ENCODE assay signal across 10 cellular contexts in the genomic region with DNA sequence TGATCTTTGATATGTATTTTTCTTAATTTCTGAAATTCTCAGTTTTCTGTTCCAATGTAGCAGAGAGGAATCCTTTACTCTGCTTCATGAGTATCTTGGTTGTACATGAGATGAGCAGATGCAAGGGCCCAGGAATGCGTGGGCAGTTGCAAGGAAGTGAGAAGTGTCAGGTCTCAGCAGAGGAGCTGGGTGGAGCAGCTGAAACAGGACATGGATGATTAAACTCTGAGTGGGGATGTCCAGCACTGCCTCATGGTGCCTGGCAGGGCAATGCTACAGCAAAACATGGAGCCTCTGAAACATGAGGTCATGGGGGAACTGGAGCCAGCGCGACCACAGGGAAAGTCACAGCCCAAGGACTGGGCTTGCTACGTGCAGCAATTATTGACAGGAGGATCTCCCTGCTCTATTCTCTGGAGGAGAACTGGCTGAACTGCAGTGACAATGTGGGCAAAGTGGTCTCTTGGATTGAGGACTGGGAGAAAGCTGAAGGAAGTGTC. TPM values are rescaled to one million over a fixed set of nuclear protein-coding genes. Genes with fewer than 3 reads are reported as not detected.
DNase-seq lines count a peak whose midpoint lies in the region; ATAC-seq, FAIRE-seq and TF ChIP-seq lines count a peak whose summit lies in the region.
"Had no signal": no experiment of that assay in that cellular context is flagged by ENCODE, and none has a peak within 500 bp of the region (broad histone marks: within the 10 kb centered on the region; RNA-seq: fewer than 3 reads in every experiment).

No MANE protein-coding gene starts in this region.

- TF ChIP-seq POLR2A in GM12891 (IDR thresholded peaks at IDR 0.05; ENCODE audit: low read depth, low read length) (no peak), IMR-90 (IDR thresholded peaks at IDR 0.05; ENCODE audit: low read depth, low read length) (no peak)

- H4K8ac ChIP-seq in IMR-90 (ENCODE audit: low read depth in 2 of 2, low read length in 2 of 2), result peak overlapping the region in 1 of 2 experiments; percentile 43; a peak in 3 of 4 replicates

- no peak overlapping the region for H3K27ac Mint-ChIP-seq in osteocyte (ENCODE audit: unreplicated experiment)
- no peak overlapping the region for H3K27ac Mint-ChIP-seq in endodermal cell

- no peak overlapping the region for H3K4me3 Mint-ChIP-seq in osteocyte (ENCODE audit: unreplicated experiment)
- no peak overlapping the region for H3K4me3 Mint-ChIP-seq in endodermal cell

- DNase-seq in GM12891 (ENCODE audit: insufficient read length, low spot score) (peak; percentile 14), IMR-90 (peak; percentile 95), caudate nucleus (lab: John Stamatoyannopoulos, UW) (peak in 11 of 61 donors; percentile 8 to 43 (median 25)), osteocyte (ENCODE audit: extremely low spot score, unreplicated experiment) (peak; percentile 64), endodermal cell (no peak), NCI-H1930 (lab: John Stamatoyannopoulos, UW) (no peak)

- intact Hi-C loops in IMR-90 (cut with micrococcal nuclease), result no loop called here

- H3K4me3 ChIP-seq in IMR-90 (ENCODE audit: insufficient read depth, low read depth, low read length) (no peak overlapping the region), endodermal cell (ENCODE audit: low read length) (no peak overlapping the region)

- H3K27ac ChIP-seq in IMR-90 (ENCODE audit: insufficient read depth, low read length) (peak overlapping the region; percentile 32; the same call in 1 of the 2 replicates), caudate nucleus (ENCODE audit: low read depth, low read length) (peak overlapping the region; percentile 71), endodermal cell (ENCODE audit: low read depth, low read length) (no peak overlapping the region)

- H3K36me3 ChIP-seq in IMR-90 (ENCODE audit: control insufficient read depth, insufficient read depth, low read length), result no peaks in the 10 kb centered on the region
- H3K36me3 ChIP-seq in endodermal cell (ENCODE audit: control insufficient read depth, insufficient read depth, low read length), result no peaks in the 10 kb centered on the region

- peak; percentile 10; the same call in 1 of the 2 replicates for TF ChIP-seq RAD21 in IMR-90 (IDR thresholded peaks at IDR 0.05; ENCODE audit: low read length)

- CTCF ChIA-PET in IMR-90 (lab: Yijun Ruan, JAX), result interaction anchor here (0.6 to 1.0 kb wide), 2 partner anchors 11 to 33 kb away, joined by 3 read pairs; no protein-coding TSS in a partner anchor

- POLR2A ChIA-PET in IMR-90 (lab: Charles Lee; ENCODE audit: unreplicated experiment), result no interaction called here

- ATAC-seq in GM21528 (IDR thresholded peaks at IDR 0.05; ENCODE audit: low FRiP score, unreplicated experiment) (peak; percentile 83), IMR-90 (ENCODE audit: low read depth) (peak; percentile 91), esophagus mucosa (no peak)
- ATAC-seq: Panc1 had no signal

- no peaks in the 10 kb centered on the region for H4K20me1 ChIP-seq in IMR-90 (ENCODE audit: insufficient read depth, low read length)

- FAIRE-seq in GM12891 (lab: Jason Lieb, UNC), result peak; percentile 60
- FAIRE-seq: keratinocyte had no signal

- peaks cover 0 to 17% of the 10 kb centered on the region in 2 experiments; a peak in 2 of 4 replicates for H3K79me1 ChIP-seq in IMR-90 (ENCODE audit: low read depth in 1 of 2, low read length in 2 of 2)

- H3K14ac ChIP-seq in IMR-90 (replicated peaks; ENCODE audit: low read depth, low read length), result peak overlapping the region; percentile 44

- H3K56ac ChIP-seq in IMR-90 (ENCODE audit: extremely low read depth, insufficient read depth, low read length), result no peak overlapping the region

- H3K9me3 ChIP-seq in IMR-90 (ENCODE audit: control insufficient read depth, insufficient read depth, low read length) (no peaks in the 10 kb centered on the region), endodermal cell (ENCODE audit: control insufficient read depth, low read length) (no peaks in the 10 kb centered on the region)

- peak overlapping the region; percentile 65; the same call in 1 of the 2 replicates for H3K18ac ChIP-seq in IMR-90 (ENCODE audit: low read depth, low read length)

- peak overlapping the region; percentile 19; the same call in 1 of the 2 replicates for H3K4me2 ChIP-seq in IMR-90 (ENCODE audit: low read depth, low read length)

- H4K5ac ChIP-seq in IMR-90 (ENCODE audit: low read depth, low read length), result peak overlapping the region; percentile 54; the same call in 1 of the 2 replicates

- in situ Hi-C loops in IMR-90 (cut with MboI; ENCODE audit: low sequenced_read_pairs), result no loop called here

- H2AK5ac ChIP-seq in IMR-90 (ENCODE audit: low read depth, low read length), result peak overlapping the region; percentile 52; the same call in 1 of the 2 replicates

- peak overlapping the region; percentile 34 for H4K91ac ChIP-seq in IMR-90 (ENCODE audit: insufficient read depth, low read depth, low read length)

- H3K9ac ChIP-seq in IMR-90 (ENCODE audit: low read depth, low read length), result no peak overlapping the region
- H3K9ac ChIP-seq in endodermal cell (ENCODE audit: extremely low read depth, low read length, poor library complexity, severe bottlenecking), result no peak overlapping the region

- dilution Hi-C loops in IMR-90 (cut with HindIII; ENCODE audit: low sequenced_read_pairs, unreplicated experiment), result no loop called here

- H3K27me3 Mint-ChIP-seq in osteocyte (ENCODE audit: unreplicated experiment) (no peaks in the 10 kb centered on the region), endodermal cell (ENCODE audit: insufficient read depth) (peaks cover 36% of the 10 kb centered on the region)

- peak overlapping the region; percentile 61 for H2BK15ac ChIP-seq in IMR-90 (ENCODE audit: low read depth, low read length)

- peak overlapping the region; percentile 71 for H2AFZ ChIP-seq in IMR-90 (replicated peaks; ENCODE audit: low read length, poor library complexity)

- peak overlapping the region; percentile 43 for H2BK5ac ChIP-seq in IMR-90 (ENCODE audit: low read depth, low read length, poor library complexity, severe bottlenecking)

- H3K36me3 Mint-ChIP-seq in osteocyte (ENCODE audit: unreplicated experiment), result no peaks in the 10 kb centered on the region
- no peaks in the 10 kb centered on the region for H3K36me3 Mint-ChIP-seq in endodermal cell (ENCODE audit: low read depth)

- H3K27me3 ChIP-seq in IMR-90 (ENCODE audit: control insufficient read depth, insufficient read depth, low read length), result no peaks in the 10 kb centered on the region
- H3K27me3 ChIP-seq in endodermal cell (ENCODE audit: control insufficient read depth, insufficient read depth, low read length, poor library complexity, severe bottlenecking), result no peaks in the 10 kb centered on the region

- H3K9me3 Mint-ChIP-seq in osteocyte (ENCODE audit: unreplicated experiment) (no peaks in the 10 kb centered on the region), endodermal cell (peaks cover 4% of the 10 kb centered on the region)

- peak overlapping the region; percentile 61 for H3K4ac ChIP-seq in IMR-90 (ENCODE audit: low read depth, low read length)

- H3K23ac ChIP-seq in IMR-90 (ENCODE audit: low read depth, low read length), result peak overlapping the region; percentile 20; the same call in 1 of the 2 replicates

- H3K4me1 Mint-ChIP-seq in osteocyte (ENCODE audit: unreplicated experiment) (peaks cover 16% of the 10 kb centered on the region), endodermal cell (peaks cover 2% of the 10 kb centered on the region)

- H3K9me1 ChIP-seq in IMR-90 (ENCODE audit: insufficient read depth, low read length), result peaks cover 10% of the 10 kb centered on the region

- TF ChIP-seq CTCF in IMR-90 (conservative IDR thresholded peaks at IDR 0.05; ENCODE audit: low read depth, low read length), result no peak
- no peak for TF ChIP-seq CTCF in osteocyte (IDR thresholded peaks at IDR 0.05)
- TF ChIP-seq CTCF in endodermal cell (conservative IDR thresholded peaks at IDR 0.05), result no peak

- H2BK20ac ChIP-seq in IMR-90 (ENCODE audit: low read depth, low read length), result peak overlapping the region; percentile 63

- H2AK9ac ChIP-seq in IMR-90 (replicated peaks; ENCODE audit: low read depth, low read length, poor library complexity), result peak overlapping the region; percentile 8

- WGBS in IMR-90 (ENCODE audit: extremely low coverage in 2 of 2, insufficient read length in 1 of 2), 2 experiments, result 40% methylated on average over 4 of the region's 4 CpGs; no CpG with 5 or more reads in 1 of the 2 experiments
- 90 to 91% methylated on average over 4 of the region's 4 CpGs for WGBS in endodermal cell (ENCODE audit: insufficient coverage in 1 of 2, insufficient read length in 1 of 2), 2 experiments

- H3K4me1 ChIP-seq in IMR-90 (ENCODE audit: control insufficient read depth, insufficient read depth, low read length), result peaks cover 14% of the 10 kb centered on the region
- peaks cover 4% of the 10 kb centered on the region for H3K4me1 ChIP-seq in endodermal cell (ENCODE audit: control insufficient read depth, insufficient read depth, low read length)

- BruUV-seq in IMR-90 (replicated peaks; lab: Mats Ljungman, UMichigan), result no TSS peak

- peak overlapping the region; percentile 65 for H2BK120ac ChIP-seq in IMR-90 (ENCODE audit: low read depth, low read length)

TF ChIP-seq in GM12891, 5 proteins besides CTCF, POLR2A, EP300 and RAD21:
- TF ChIP-seq POLR2AphosphoS5 (IDR thresholded peaks at IDR 0.05; ENCODE audit: low read depth, low read length) (no peak), SPI1 (IDR thresholded peaks at IDR 0.05; ENCODE audit: low read depth, low read length) (peak; percentile 87), POU2F2 (IDR thresholded peaks at IDR 0.05; ENCODE audit: low read depth, low read length) (peak; percentile 90), TAF1 (IDR thresholded peaks at IDR 0.05; ENCODE audit: low read depth, low read length) (no peak), PAX5 (IDR thresholded peaks at IDR 0.05; ENCODE audit: insufficient read depth, low read length, severe bottlenecking) (peak; percentile 94)
TF ChIP-seq in GM12891: peak in this region for 3.

TF ChIP-seq in IMR-90, 13 proteins besides CTCF, POLR2A, EP300 and RAD21 (continues in another document):
- TF ChIP-seq, protein P1, sequence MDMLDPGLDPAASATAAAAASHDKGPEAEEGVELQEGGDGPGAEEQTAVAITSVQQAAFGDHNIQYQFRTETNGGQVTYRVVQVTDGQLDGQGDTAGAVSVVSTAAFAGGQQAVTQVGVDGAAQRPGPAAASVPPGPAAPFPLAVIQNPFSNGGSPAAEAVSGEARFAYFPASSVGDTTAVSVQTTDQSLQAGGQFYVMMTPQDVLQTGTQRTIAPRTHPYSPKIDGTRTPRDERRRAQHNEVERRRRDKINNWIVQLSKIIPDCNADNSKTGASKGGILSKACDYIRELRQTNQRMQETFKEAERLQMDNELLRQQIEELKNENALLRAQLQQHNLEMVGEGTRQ (IDR thresholded peaks at IDR 0.05; ENCODE audit: low read depth, low read length), result no peak
- no peak for TF ChIP-seq MAFK (IDR thresholded peaks at IDR 0.05; ENCODE audit: low read depth, low read length)

RNA-seq across cellular contexts. Expression of a gene that starts 48.4 kb away (rescaled TPM):
- 0.05 TPM for polyA plus RNA-seq in GM12891 (2012; ENCODE audit: low read depth, missing spikeins)
- total RNA-seq in IMR-90 (2012; rRNA removed) (2.3 and 3.3 TPM in 2 replicates), osteocyte (1.9 and 2.8 TPM in 2 replicates), endodermal cell (1 to 10 TPM; 1.9 to 2.3 TPM), esophagus mucosa (0.16 TPM)
- 4.1 and 4.2 TPM in 2 replicates for polyA plus RNA-seq in IMR-90 (2012; rRNA removed)
- 1.9 and 2.2 TPM in 2 replicates for polyA plus RNA-seq in IMR-90 (2012; cell fraction: cytosol; rRNA removed)
- polyA plus RNA-seq in IMR-90 (2012; cell fraction: nucleus; rRNA removed; ENCODE audit: low replicate concordance), result 7.8 and 14.6 TPM in 2 replicates
- polyA plus RNA-seq in endodermal cell (2013, experiment 1 of 2), result 11.8 TPM
- 10.1 TPM for polyA plus RNA-seq in endodermal cell (2013, experiment 2 of 2)
- polyA plus RNA-seq: keratinocyte had no signal

Comparison
In these comparisons a context has a peak if more than half of its experiments do, and no peak if none do; other contexts are left out.
1. DNase-seq: peak in GM12891 (single experiment), IMR-90 (single experiment) and osteocyte (single experiment); none in endodermal cell (single experiment) and NCI-H1930 (0 of 2).